15 cellular contexts compared by ENCODE assay signal in genomic region chr1:47992720-47993119, GRCh38. TPM values are rescaled to one million over a fixed set of nuclear protein-coding genes. Genes with fewer than 3 reads are reported as not detected.
DNase-seq lines count a peak whose midpoint lies in the region; FAIRE-seq and TF ChIP-seq lines count a peak whose summit lies in the region.
"Had no signal": no experiment of that assay in that cellular context is flagged by ENCODE, and none has a peak within 500 bp of the region (broad histone marks: within the 10 kb centered on the region; RNA-seq: fewer than 3 reads in every experiment).

No MANE protein-coding gene starts in this region.

- TF ChIP-seq POLR2A in ovary (IDR thresholded peaks at IDR 0.05) = no peak

- H3K27ac ChIP-seq in HEK293 (ENCODE audit: extremely low read depth, low read depth, low read length) = no peak overlapping the region
- peak overlapping the region; percentile 61 for H3K27ac ChIP-seq in left ventricle myocardium inferior (replicated peaks)
- no peak overlapping the region for H3K27ac ChIP-seq in ovary
- H3K27ac ChIP-seq: brain microvascular endothelial cell, Peyer's patch had no signal

- H3K9me3 ChIP-seq in HEK293 (ENCODE audit: control insufficient read depth, insufficient read depth, low read depth, low read length) (no peaks in the 10 kb centered on the region), left ventricle myocardium inferior (replicated peaks) (no peaks in the 10 kb centered on the region), ovary (no peaks in the 10 kb centered on the region)
- H3K9me3 ChIP-seq: Peyer's patch had no signal

- DNase-seq in brain pericyte (ENCODE audit: low read depth, low spot score) (peak; percentile 76), left ventricle myocardium inferior (peak; percentile 29), skeletal muscle cell (ENCODE audit: low read depth) (peak; percentile 62), NCI-H2029 treated with DMSO at 0.1 percent for 48 hours (lab: John Stamatoyannopoulos, UW) (no peak), RCC 7860 (ENCODE audit: low spot score) (no peak), HuH-7.5 (ENCODE audit: low spot score) (no peak), ovary (no peak)
- DNase-seq: activated CD4-positive, alpha-beta T cell treated with anti-CD3 and anti-CD28 coated beads, Interleukin-2, amount 10 ng/mL, durations not matched to agents 24 days and 14 days; brain microvascular endothelial cell; C1 segment of cervical spinal cord; midbrain; Peyer's patch had no signal

- TF ChIP-seq CTCF in HEK293 (tag by site-specific recombination; IDR thresholded peaks at IDR 0.05) (no peak), left ventricle myocardium inferior (IDR thresholded peaks at IDR 0.05; ENCODE audit: borderline replicate concordance) (no peak), ovary (IDR thresholded peaks at IDR 0.05) (no peak)

- FAIRE-seq in RCC 7860 (lab: Jason Lieb, UNC) = no peak
- FAIRE-seq: G401.6, H54 had no signal

- H3K36me3 ChIP-seq in HEK293 (ENCODE audit: control insufficient read depth in 2 of 2, insufficient read depth in 1 of 2, low read length in 2 of 2) = peaks cover 0 to 11% of the 10 kb centered on the region in 2 experiments; a peak in 1 of 3 replicates
- no peaks in the 10 kb centered on the region for H3K36me3 ChIP-seq in left ventricle myocardium inferior
- no peaks in the 10 kb centered on the region for H3K36me3 ChIP-seq in ovary
- H3K36me3 ChIP-seq: brain microvascular endothelial cell, Peyer's patch had no signal

- WGBS in ovary, 3 donors = 73 to 86% (median 79%) methylated on average over 9 of the region's 9 CpGs

- H3K27me3 ChIP-seq in left ventricle myocardium inferior (ENCODE audit: low read depth) (peaks cover 46% of the 10 kb centered on the region), ovary (no peaks in the 10 kb centered on the region)

- TF ChIP-seq EP300 in ovary (IDR thresholded peaks at IDR 0.05) = no peak

- CTCF ChIA-PET in HEK293 (lab: Yijun Ruan, JAX) = interaction anchor here (0.7 kb wide), 1 partner anchor 15 kb away, joined by 3 read pairs; no protein-coding TSS in a partner anchor

- H3K4me3 ChIP-seq in HEK293 (ENCODE audit: low read depth, low read length) = no peak overlapping the region
- peak overlapping the region; percentile 12 for H3K4me3 ChIP-seq in left ventricle myocardium inferior
- H3K4me3 ChIP-seq in skeletal muscle cell (ENCODE audit: low read depth, low read length) = no peak overlapping the region
- H3K4me3 ChIP-seq in ovary = no peak overlapping the region
- H3K4me3 ChIP-seq: Peyer's patch had no signal

- intact Hi-C loops in left ventricle myocardium inferior (cut with micrococcal nuclease) (loop anchor here (10.0 kb wide), 3 partner anchors 72 to 248 kb away; no protein-coding TSS in a partner anchor), ovary (cut with DNase I) (loop anchor here in 1 of 4 donors (10.0 kb wide), 2 partner anchors 58 to 208 kb away; no protein-coding TSS in a partner anchor)

- H3K4me1 ChIP-seq in HEK293 (ENCODE audit: control insufficient read depth, insufficient read depth, low read length) (peaks cover 9% of the 10 kb centered on the region), left ventricle myocardium inferior (peaks cover 31% of the 10 kb centered on the region), ovary (ENCODE audit: insufficient read depth) (no peaks in the 10 kb centered on the region)

- POLR2A ChIA-PET in HEK293 (lab: Yijun Ruan, JAX) = no interaction called here

TF ChIP-seq in HEK293, 187 proteins besides CTCF, POLR2A, EP300 and RAD21 (continues in another document):
- TF ChIP-seq ZSCAN16 (tag by site-specific recombination; IDR thresholded peaks at IDR 0.05) (no peak), ZNF518A (tag by site-specific recombination; conservative IDR thresholded peaks at IDR 0.05; ENCODE audit: low read depth) (0 out of 2 replicates have a peak, but pooled peaks have one; percentile 17), ZNF677 (tag by site-specific recombination; IDR thresholded peaks at IDR 0.05) (no peak), ZNF274 (IDR thresholded peaks at IDR 0.05; ENCODE audit: low read length) (no peak), ZNF274 (tag by site-specific recombination; IDR thresholded peaks at IDR 0.05; ENCODE audit: borderline replicate concordance) (no peak), ZNF391 (tag by site-specific recombination; IDR thresholded peaks at IDR 0.05; ENCODE audit: borderline replicate concordance, low read depth) (no peak), ZNF214 (tag by site-specific recombination; IDR thresholded peaks at IDR 0.05; ENCODE audit: borderline replicate concordance) (no peak), PRDM10 (tag by site-specific recombination; IDR thresholded peaks at IDR 0.05) (peak; percentile 73), KLF10 (tag by site-specific recombination; IDR thresholded peaks at IDR 0.05) (no peak), WT1 (tag by site-specific recombination; IDR thresholded peaks at IDR 0.05) (peak; percentile 78), ZNF324 (tag by site-specific recombination; IDR thresholded peaks at IDR 0.05) (no peak), SCRT1 (tag by site-specific recombination; IDR thresholded peaks at IDR 0.05; ENCODE audit: borderline replicate concordance) (no peak), ZNF626 (tag by site-specific recombination; IDR thresholded peaks at IDR 0.05) (no peak), ZNF2 (tag by site-specific recombination; IDR thresholded peaks at IDR 0.05) (no peak), ZBTB20 (tag by site-specific recombination; IDR thresholded peaks at IDR 0.05) (peak; percentile 88), ZNF555 (tag by site-specific recombination; conservative IDR thresholded peaks at IDR 0.05) (no peak)

RNA-seq across cellular contexts. Expression of gene TRABD2B, which starts 4.5 kb away (rescaled TPM):
- 1.4 TPM for total RNA-seq in left ventricle myocardium inferior
- 1 to 10 TPM in 2 of 7 donors, under 1 TPM in 5; 0.18 to 1.6 (median 0.24) TPM for total RNA-seq in ovary
- 1 to 10 TPM in 1 of 2 donors, under 1 TPM in 1; 0.52 to 1.1 TPM for polyA plus RNA-seq in ovary
- total RNA-seq: activated CD4-positive, alpha-beta T cell treated with anti-CD3 and anti-CD28 coated beads, Interleukin-2, amount 10 ng/mL, durations not matched to agents 24 days and 14 days had no signal

Comparison
In these comparisons a context has a peak if more than half of its experiments do, and no peak if none do; other contexts are left out.
1. DNase-seq: peak in brain pericyte (single experiment), left ventricle myocardium inferior (single experiment) and skeletal muscle cell (single experiment); none in NCI-H2029 treated with DMSO at 0.1 percent for 48 hours (single experiment), RCC 7860 (single experiment), HuH-7.5 (single experiment) and ovary (0 of 5).